In the genomic region with DNA sequence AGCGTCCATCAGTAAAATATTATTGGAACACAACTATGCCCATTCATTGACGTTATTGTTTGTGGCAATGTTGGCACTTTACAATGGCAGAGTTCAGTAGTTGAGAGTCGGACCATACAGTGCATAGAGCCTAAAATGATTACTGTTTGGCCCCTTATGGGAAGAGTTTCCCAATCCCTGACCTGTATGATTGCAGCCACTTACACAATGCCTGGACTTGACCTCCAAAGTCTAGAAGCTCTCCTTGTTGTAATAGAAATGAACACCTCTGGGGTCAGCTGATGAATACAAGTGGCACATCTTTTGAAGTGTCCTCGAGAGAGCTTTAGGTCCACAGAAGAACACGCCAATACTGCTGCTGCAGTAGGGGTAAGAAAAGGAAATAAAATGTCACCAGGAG, we compare ENCODE assay signal across 2 cellular contexts.
TF ChIP-seq lines count a peak whose summit lies in the region.

No MANE protein-coding gene starts in this region.

TF ChIP-seq in HepG2, 621 proteins besides CTCF, POLR2A, EP300 and RAD21 (continues in another document):
- TF ChIP-seq HNF4A (CRISPR knock-in tag; IDR thresholded peaks at IDR 0.05) (peak; percentile 47; the same call in 1 of the 2 replicates), HDAC1 (CRISPR knock-in tag; IDR thresholded peaks at IDR 0.05) (no peak), ZHX1 (CRISPR knock-in tag; IDR thresholded peaks at IDR 0.05; ENCODE audit: low read depth) (no peak), TGIF2 (CRISPR knock-in tag; IDR thresholded peaks at IDR 0.05) (peak; percentile 56; the same call in 1 of the 2 replicates), SOX13 (IDR thresholded peaks at IDR 0.05) (no peak), SOX13 (CRISPR knock-in tag; conservative IDR thresholded peaks at IDR 0.05 in 1 of 2, IDR thresholded peaks at IDR 0.05 in 1 of 2) (peak in 1 of 2 experiments; percentile 62; a peak in 1 of 4 replicates), CHD2 (IDR thresholded peaks at IDR 0.05; ENCODE audit: low read depth, low read length) (no peak), HMG20B (CRISPR knock-in tag; conservative IDR thresholded peaks at IDR 0.05) (no peak), LCORL (IDR thresholded peaks at IDR 0.05) (no peak), LCORL (CRISPR knock-in tag; IDR thresholded peaks at IDR 0.05) (no peak), RXRB (CRISPR knock-in tag; IDR thresholded peaks at IDR 0.05; ENCODE audit: borderline replicate concordance) (peak; percentile 39), MED8 (CRISPR knock-in tag; IDR thresholded peaks at IDR 0.05; ENCODE audit: insufficient replicate concordance) (no peak), FOXA3 (CRISPR knock-in tag; IDR thresholded peaks at IDR 0.05) (peak; percentile 48; the same call in 1 of the 2 replicates), ZNF747 (CRISPR knock-in tag; IDR thresholded peaks at IDR 0.05; ENCODE audit: borderline replicate concordance) (no peak)
- TF ChIP-seq, protein P1, sequence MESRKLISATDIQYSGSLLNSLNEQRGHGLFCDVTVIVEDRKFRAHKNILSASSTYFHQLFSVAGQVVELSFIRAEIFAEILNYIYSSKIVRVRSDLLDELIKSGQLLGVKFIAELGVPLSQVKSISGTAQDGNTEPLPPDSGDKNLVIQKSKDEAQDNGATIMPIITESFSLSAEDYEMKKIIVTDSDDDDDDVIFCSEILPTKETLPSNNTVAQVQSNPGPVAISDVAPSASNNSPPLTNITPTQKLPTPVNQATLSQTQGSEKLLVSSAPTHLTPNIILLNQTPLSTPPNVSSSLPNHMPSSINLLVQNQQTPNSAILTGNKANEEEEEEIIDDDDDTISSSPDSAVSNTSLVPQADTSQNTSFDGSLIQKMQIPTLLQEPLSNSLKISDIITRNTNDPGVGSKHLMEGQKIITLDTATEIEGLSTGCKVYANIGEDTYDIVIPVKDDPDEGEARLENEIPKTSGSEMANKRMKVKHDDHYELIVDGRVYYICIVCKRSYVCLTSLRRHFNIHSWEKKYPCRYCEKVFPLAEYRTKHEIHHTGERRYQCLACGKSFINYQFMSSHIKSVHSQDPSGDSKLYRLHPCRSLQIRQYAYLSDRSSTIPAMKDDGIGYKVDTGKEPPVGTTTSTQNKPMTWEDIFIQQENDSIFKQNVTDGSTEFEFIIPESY (CRISPR knock-in tag; IDR thresholded peaks at IDR 0.05), result no peak
- TF ChIP-seq, protein P2, sequence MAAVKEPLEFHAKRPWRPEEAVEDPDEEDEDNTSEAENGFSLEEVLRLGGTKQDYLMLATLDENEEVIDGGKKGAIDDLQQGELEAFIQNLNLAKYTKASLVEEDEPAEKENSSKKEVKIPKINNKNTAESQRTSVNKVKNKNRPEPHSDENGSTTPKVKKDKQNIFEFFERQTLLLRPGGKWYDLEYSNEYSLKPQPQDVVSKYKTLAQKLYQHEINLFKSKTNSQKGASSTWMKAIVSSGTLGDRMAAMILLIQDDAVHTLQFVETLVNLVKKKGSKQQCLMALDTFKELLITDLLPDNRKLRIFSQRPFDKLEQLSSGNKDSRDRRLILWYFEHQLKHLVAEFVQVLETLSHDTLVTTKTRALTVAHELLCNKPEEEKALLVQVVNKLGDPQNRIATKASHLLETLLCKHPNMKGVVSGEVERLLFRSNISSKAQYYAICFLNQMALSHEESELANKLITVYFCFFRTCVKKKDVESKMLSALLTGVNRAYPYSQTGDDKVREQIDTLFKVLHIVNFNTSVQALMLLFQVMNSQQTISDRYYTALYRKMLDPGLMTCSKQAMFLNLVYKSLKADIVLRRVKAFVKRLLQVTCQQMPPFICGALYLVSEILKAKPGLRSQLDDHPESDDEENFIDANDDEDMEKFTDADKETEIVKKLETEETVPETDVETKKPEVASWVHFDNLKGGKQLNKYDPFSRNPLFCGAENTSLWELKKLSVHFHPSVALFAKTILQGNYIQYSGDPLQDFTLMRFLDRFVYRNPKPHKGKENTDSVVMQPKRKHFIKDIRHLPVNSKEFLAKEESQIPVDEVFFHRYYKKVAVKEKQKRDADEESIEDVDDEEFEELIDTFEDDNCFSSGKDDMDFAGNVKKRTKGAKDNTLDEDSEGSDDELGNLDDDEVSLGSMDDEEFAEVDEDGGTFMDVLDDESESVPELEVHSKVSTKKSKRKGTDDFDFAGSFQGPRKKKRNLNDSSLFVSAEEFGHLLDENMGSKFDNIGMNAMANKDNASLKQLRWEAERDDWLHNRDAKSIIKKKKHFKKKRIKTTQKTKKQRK (IDR thresholded peaks at IDR 0.05; ENCODE audit: low read length), result no peak
- TF ChIP-seq, protein P3, sequence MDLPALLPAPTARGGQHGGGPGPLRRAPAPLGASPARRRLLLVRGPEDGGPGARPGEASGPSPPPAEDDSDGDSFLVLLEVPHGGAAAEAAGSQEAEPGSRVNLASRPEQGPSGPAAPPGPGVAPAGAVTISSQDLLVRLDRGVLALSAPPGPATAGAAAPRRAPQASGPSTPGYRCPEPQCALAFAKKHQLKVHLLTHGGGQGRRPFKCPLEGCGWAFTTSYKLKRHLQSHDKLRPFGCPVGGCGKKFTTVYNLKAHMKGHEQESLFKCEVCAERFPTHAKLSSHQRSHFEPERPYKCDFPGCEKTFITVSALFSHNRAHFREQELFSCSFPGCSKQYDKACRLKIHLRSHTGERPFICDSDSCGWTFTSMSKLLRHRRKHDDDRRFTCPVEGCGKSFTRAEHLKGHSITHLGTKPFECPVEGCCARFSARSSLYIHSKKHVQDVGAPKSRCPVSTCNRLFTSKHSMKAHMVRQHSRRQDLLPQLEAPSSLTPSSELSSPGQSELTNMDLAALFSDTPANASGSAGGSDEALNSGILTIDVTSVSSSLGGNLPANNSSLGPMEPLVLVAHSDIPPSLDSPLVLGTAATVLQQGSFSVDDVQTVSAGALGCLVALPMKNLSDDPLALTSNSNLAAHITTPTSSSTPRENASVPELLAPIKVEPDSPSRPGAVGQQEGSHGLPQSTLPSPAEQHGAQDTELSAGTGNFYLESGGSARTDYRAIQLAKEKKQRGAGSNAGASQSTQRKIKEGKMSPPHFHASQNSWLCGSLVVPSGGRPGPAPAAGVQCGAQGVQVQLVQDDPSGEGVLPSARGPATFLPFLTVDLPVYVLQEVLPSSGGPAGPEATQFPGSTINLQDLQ (CRISPR knock-in tag; IDR thresholded peaks at IDR 0.05), result no peak

TF ChIP-seq in WTC11, 78 proteins besides CTCF, POLR2A, EP300 and RAD21:
- TF ChIP-seq GABPB1 (CRISPR knock-in tag; IDR thresholded peaks at IDR 0.05) (peak; percentile 79), FOXJ3 (CRISPR knock-in tag; IDR thresholded peaks at IDR 0.05; ENCODE audit: borderline replicate concordance) (no peak)
